Comparison of ENCODE assay signal across 15 cellular contexts in genomic region chr18:49646864-49647263, GRCh38.
DNase-seq lines count a peak whose midpoint lies in the region; ATAC-seq and TF ChIP-seq lines count a peak whose summit lies in the region.
"Had no signal": no experiment of that assay in that cellular context is flagged by ENCODE, and none has a peak within 500 bp of the region (broad histone marks: within the 10 kb centered on the region; RNA-seq: fewer than 3 reads in every experiment).

No MANE protein-coding gene starts in this region.

- TF ChIP-seq CTCF in body of pancreas (IDR thresholded peaks at IDR 0.05) (no peak), mucosa of descending colon (IDR thresholded peaks at IDR 0.05) (no peak), spleen (IDR thresholded peaks at IDR 0.05 in 8 of 11, conservative IDR thresholded peaks at IDR 0.05 in 3 of 11) (no peak), chondrocyte (IDR thresholded peaks at IDR 0.05) (no peak), upper lobe of right lung (IDR thresholded peaks at IDR 0.05) (no peak)

- H3K4me3 Mint-ChIP-seq in chondrocyte (ENCODE audit: unreplicated experiment) = no peak overlapping the region

- peak; percentile 32 for DNase-seq in COR-L47 (lab: John Stamatoyannopoulos, UW)
- no peak for DNase-seq in body of pancreas
- DNase-seq in mucosa of descending colon = no peak
- peak; percentile 9 for DNase-seq in spleen
- no peak for DNase-seq in chondrocyte (ENCODE audit: low spot score)
- DNase-seq in DMS53 (lab: John Stamatoyannopoulos, UW) = no peak
- no peak for DNase-seq in upper lobe of right lung
- DNase-seq: 8988T, Kasumi-1, NCI-H2029, NCI-H524 had no signal

- H3K4me3 ChIP-seq in body of pancreas (no peak overlapping the region), mucosa of descending colon (no peak overlapping the region), spleen (no peak overlapping the region), upper lobe of right lung (no peak overlapping the region)
- H3K4me3 ChIP-seq: BLaER1 treated with 17β-estradiol and CSF1 and Interleukin-3, amounts not matched to agents 10 nM and 100 nM; GM12878; HAP-1 had no signal

- no peak for TF ChIP-seq POLR2A in body of pancreas (IDR thresholded peaks at IDR 0.05)
- TF ChIP-seq POLR2A in spleen (IDR thresholded peaks at IDR 0.05) = no peak

- H3K9me3 Mint-ChIP-seq in chondrocyte (ENCODE audit: low read depth) = no peaks in the 10 kb centered on the region

- no peaks in the 10 kb centered on the region for H3K27me3 Mint-ChIP-seq in chondrocyte (ENCODE audit: low read depth)

- H3K9me3 ChIP-seq in body of pancreas (no peaks in the 10 kb centered on the region), mucosa of descending colon (no peaks in the 10 kb centered on the region), spleen (no peaks in the 10 kb centered on the region), upper lobe of right lung (no peaks in the 10 kb centered on the region)
- H3K9me3 ChIP-seq: BLaER1 treated with 17β-estradiol and CSF1 and Interleukin-3, amounts not matched to agents 10 nM and 100 nM; HAP-1 had no signal

- H3K36me3 Mint-ChIP-seq in chondrocyte (ENCODE audit: low read depth) = no peaks in the 10 kb centered on the region

- intact Hi-C loops in body of pancreas (cut with DNase I) = no loop called here
- intact Hi-C loops in mucosa of descending colon (cut with DNase I, micrococcal nuclease) = no loop called here
- intact Hi-C loops in spleen (cut with DNase I; ENCODE audit: low total_unique reads) = no loop called here
- intact Hi-C loops in upper lobe of right lung (cut with DNase I) = no loop called here

- H3K36me3 ChIP-seq in body of pancreas (replicated peaks in 1 of 2; ENCODE audit: insufficient read depth in 1 of 2, low read depth in 2 of 2) (no peaks in the 10 kb centered on the region), mucosa of descending colon (ENCODE audit: low read depth) (no peaks in the 10 kb centered on the region), spleen (no peaks in the 10 kb centered on the region), upper lobe of right lung (no peaks in the 10 kb centered on the region)
- H3K36me3 ChIP-seq: BLaER1 treated with 17β-estradiol and CSF1 and Interleukin-3, amounts not matched to agents 10 nM and 100 nM; HAP-1 had no signal

- WGBS in body of pancreas, 2 donors = 54 to 58% methylated on average over 4 of the region's 4 CpGs
- WGBS in spleen, 5 donors = 78 to 89% (median 85%) methylated on average over 4 of the region's 4 CpGs

- H3K27ac ChIP-seq in body of pancreas = peak overlapping the region in 1 of 4 donors; percentile 26
- H3K27ac ChIP-seq in spleen = peak overlapping the region in 1 of 8 donors; percentile 46
- H3K27ac ChIP-seq in upper lobe of right lung = no peak overlapping the region
- H3K27ac ChIP-seq: BLaER1 treated with 17β-estradiol and CSF1 and Interleukin-3, amounts not matched to agents 10 nM and 100 nM had no signal

- peaks cover 23% of the 10 kb centered on the region for H3K4me1 ChIP-seq in body of pancreas
- H3K4me1 ChIP-seq in mucosa of descending colon (ENCODE audit: low read depth) = peaks cover 4% of the 10 kb centered on the region
- no peaks in the 10 kb centered on the region for H3K4me1 ChIP-seq in spleen
- peaks cover 8% of the 10 kb centered on the region for H3K4me1 ChIP-seq in upper lobe of right lung
- H3K4me1 ChIP-seq: BLaER1 treated with 17β-estradiol and CSF1 and Interleukin-3, amounts not matched to agents 10 nM and 100 nM; HAP-1 had no signal

- no peaks in the 10 kb centered on the region for H3K27me3 ChIP-seq in body of pancreas
- H3K27me3 ChIP-seq in spleen (replicated peaks in 1 of 7) = peaks cover 0 to 4% (median 0%) of the 10 kb centered on the region in 7 donors
- H3K27me3 ChIP-seq in upper lobe of right lung = no peaks in the 10 kb centered on the region
- H3K27me3 ChIP-seq: BLaER1 treated with 17β-estradiol and CSF1 and Interleukin-3, amounts not matched to agents 10 nM and 100 nM had no signal

- peak; percentile 8 for ATAC-seq in body of pancreas
- peak; percentile 41 for ATAC-seq in mucosa of descending colon
- ATAC-seq in GM19395 (IDR thresholded peaks at IDR 0.05; ENCODE audit: unreplicated experiment) = no peak
- ATAC-seq in upper lobe of right lung = no peak
- ATAC-seq: GM12878 had no signal

- H3K4me1 Mint-ChIP-seq in chondrocyte (ENCODE audit: low read depth) = peaks cover 11% of the 10 kb centered on the region

- no peak overlapping the region for H3K27ac Mint-ChIP-seq in chondrocyte (ENCODE audit: unreplicated experiment)

Comparison
In these comparisons a context has a peak if more than half of its experiments do, and no peak if none do; other contexts are left out.
1. DNase-seq: peak in COR-L47 (single experiment) and spleen (single experiment); none in body of pancreas (0 of 4), mucosa of descending colon (0 of 3), chondrocyte (single experiment), DMS53 (single experiment) and upper lobe of right lung (single experiment).
2. ATAC-seq: peak in body of pancreas (single experiment) and mucosa of descending colon (single experiment); none in GM19395 (single experiment) and upper lobe of right lung (single experiment).